In genomic region chr2:118539290-118539689, GRCh38 we compare ENCODE assay signal across 8 cellular contexts.
A peak's percentile ranks its signal among the peaks of the same experiment; 100 is the strongest.
DNase-seq lines count a peak whose midpoint lies in the region; ATAC-seq and TF ChIP-seq lines count a peak whose summit lies in the region.

No MANE protein-coding gene starts in this region.

- POLR2A ChIA-PET in Caco-2 (lab: Charles Lee): no interaction called here

- H3K9me3 ChIP-seq in Caco-2 (no peaks in the 10 kb centered on the region), adipocyte (ENCODE audit: control insufficient read depth, low read length) (no peaks in the 10 kb centered on the region)

- intact Hi-C loops in Caco-2 (cut with micrococcal nuclease; ENCODE audit: unreplicated experiment): loop anchor here (1.0 to 5.0 kb wide), 2 partner anchors 167 to 316 kb away; no protein-coding TSS in a partner anchor

- H3K4me1 Mint-ChIP-seq in Caco-2 (ENCODE audit: low read depth, unreplicated experiment): no peaks in the 10 kb centered on the region

- peak; percentile 44 to 71 for TF ChIP-seq CTCF in Caco-2 (IDR thresholded peaks at IDR 0.05; ENCODE audit: insufficient read depth in 1 of 2, low read depth in 1 of 2, low read length in 1 of 2, severe bottlenecking in 1 of 2, unreplicated experiment in 1 of 2)

- no TSS peak for BruUV-seq in Caco-2 (replicated peaks; lab: Mats Ljungman, UMichigan)

- H3K27ac Mint-ChIP-seq in Caco-2 (ENCODE audit: unreplicated experiment): no peak overlapping the region

- peaks cover 6% of the 10 kb centered on the region for H3K27me3 Mint-ChIP-seq in Caco-2 (ENCODE audit: insufficient read depth, unreplicated experiment)

- H3K9ac ChIP-seq in adipocyte (ENCODE audit: low read length): no peak overlapping the region

- no peaks in the 10 kb centered on the region for H3K36me3 Mint-ChIP-seq in Caco-2 (ENCODE audit: insufficient read depth, unreplicated experiment)

- CTCF ChIA-PET in Caco-2 (lab: Charles Lee): interaction anchor here (0.7 to 0.8 kb wide), 3 partner anchors 14 to 409 kb away, joined by 3 to 6 read pairs (median 4); no protein-coding TSS in a partner anchor

- H3K4me1 ChIP-seq in Caco-2: no peaks in the 10 kb centered on the region
- H3K4me1 ChIP-seq in adipocyte (ENCODE audit: control insufficient read depth, insufficient read depth, low read length): no peaks in the 10 kb centered on the region

- no peak overlapping the region for H3K4me3 ChIP-seq in Caco-2 (ENCODE audit: low read depth, low read length)
- no peak overlapping the region for H3K4me3 ChIP-seq in adipocyte (ENCODE audit: low read length)

- no peaks in the 10 kb centered on the region for H3K36me3 ChIP-seq in Caco-2 (ENCODE audit: control insufficient read depth, insufficient read depth, low read length)
- H3K36me3 ChIP-seq in adipocyte (ENCODE audit: control insufficient read depth, insufficient read depth, low read length, severe bottlenecking): no peaks in the 10 kb centered on the region

- H3K9me3 Mint-ChIP-seq in Caco-2 (ENCODE audit: unreplicated experiment): no peaks in the 10 kb centered on the region

- H3K4me3 Mint-ChIP-seq in Caco-2 (ENCODE audit: unreplicated experiment): no peak overlapping the region

- ATAC-seq in left lobe of liver (peak; percentile 21), HG02885 (IDR thresholded peaks at IDR 0.05; ENCODE audit: poor library complexity, unreplicated experiment) (no peak), GM18511 (IDR thresholded peaks at IDR 0.05; ENCODE audit: unreplicated experiment) (no peak)

- H3K27me3 ChIP-seq in Caco-2 (replicated peaks; ENCODE audit: control insufficient read depth, insufficient read depth, low read length): no peaks in the 10 kb centered on the region; the same call in 1 of the 2 replicates
- H3K27me3 ChIP-seq in adipocyte (replicated peaks; ENCODE audit: control insufficient read depth, insufficient read depth, low read length): peaks cover 5% of the 10 kb centered on the region

- DNase-seq in Caco-2 (peak; percentile 46 to 55), HCEC 1CT (peak; percentile 2), adipocyte (ENCODE audit: low read depth) (peak; percentile 61), left lobe of liver (ENCODE audit: low spot score) (no peak), Kasumi-1 (lab: John Stamatoyannopoulos, UW) (no peak), GDM1 (lab: John Stamatoyannopoulos, UW) (no peak)

Comparison
In these comparisons a context has a peak if more than half of its experiments do, and no peak if none do; other contexts are left out.
1. DNase-seq: peak in Caco-2 (2 of 2), HCEC 1CT (single experiment) and adipocyte (single experiment); none in left lobe of liver (single experiment), Kasumi-1 (0 of 2) and GDM1 (single experiment).